In the genomic region with DNA sequence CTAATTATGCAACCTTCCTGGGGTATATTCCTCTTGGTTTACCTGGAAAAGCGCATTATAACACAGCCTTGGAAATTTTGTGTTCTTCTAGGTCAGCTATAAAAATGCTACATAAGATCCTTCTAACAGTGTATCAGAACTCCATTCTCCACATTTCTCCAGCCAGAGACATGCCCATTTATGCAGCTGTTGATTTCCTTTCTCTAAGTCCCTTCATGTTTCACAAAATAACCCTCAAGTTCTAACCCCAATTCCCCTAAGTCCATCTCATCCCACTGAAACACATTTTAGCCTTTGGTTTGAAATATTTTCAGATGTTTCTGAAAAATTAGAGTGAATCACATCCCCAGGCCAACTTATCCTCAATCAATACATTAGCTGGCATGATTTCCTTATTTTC, we compare ENCODE assay signal across 15 cellular contexts.
"Had no signal": no experiment of that assay in that cellular context is flagged by ENCODE, and none has a peak within 500 bp of the region (broad histone marks: within the 10 kb centered on the region; RNA-seq: fewer than 3 reads in every experiment).

No MANE protein-coding gene starts in this region.

- ATAC-seq: gastrocnemius medialis; left lung; mucosa of descending colon; natural killer cell; right cardiac atrium; stimulated activated memory B cell treated with anti-CD40 and anti-IgM and Interleukin-4, amounts not matched to agents 10 μg/mL and 1 μg/mL and 100 μg/mL, for 72 hours had no signal

- H3K9me3 Mint-ChIP-seq: natural killer cell; neural progenitor cell; stimulated activated memory B cell treated with anti-CD40 and anti-IgM and Interleukin-4, amounts not matched to agents 10 μg/mL and 1 μg/mL and 100 μg/mL, for 72 hours had no signal

- DNase-seq: effector memory CD4-positive, alpha-beta T cell; gastrocnemius medialis; islet precursor cell; left lung; mucosa of descending colon; natural killer cell; nucleus accumbens; ovary; right cardiac atrium; stimulated activated CD4-positive, alpha-beta T cell treated with anti-CD3 and anti-CD28 coated beads, Interleukin-4, amount 100 ng/mL, for 1 hour; stimulated activated CD8-positive, alpha-beta memory T cell treated with anti-CD3 and anti-CD28 coated beads, Interleukin-4, amount 100 ng/mL, for 48 hours; trophoblast cell had no signal

- H3K4me3 Mint-ChIP-seq: natural killer cell; neural progenitor cell; stimulated activated memory B cell treated with anti-CD40 and anti-IgM and Interleukin-4, amounts not matched to agents 10 μg/mL and 1 μg/mL and 100 μg/mL, for 72 hours had no signal

- H3K36me3 Mint-ChIP-seq: natural killer cell, neural progenitor cell had no signal

- H3K27ac Mint-ChIP-seq: neural progenitor cell; progenitor cell of endocrine pancreas; stimulated activated memory B cell treated with anti-CD40 and anti-IgM and Interleukin-4, amounts not matched to agents 10 μg/mL and 1 μg/mL and 100 μg/mL, for 72 hours had no signal
